Comparison of ENCODE assay signal across 8 cellular contexts in genomic region chr17:48153711-48154642, GRCh38. TPM values are rescaled to one million over a fixed set of nuclear protein-coding genes. Genes with fewer than 3 reads are reported as not detected.
DNase-seq lines count a peak whose midpoint lies in the region; ATAC-seq and TF ChIP-seq lines count a peak whose summit lies in the region.

No MANE protein-coding gene starts in this region.

- H3K4me3 Mint-ChIP-seq in activated naive CD4-positive, alpha-beta T cell treated with anti-CD3 and anti-CD28 coated beads for 36 hours = no peak overlapping the region

- H3K27ac ChIP-seq in VCaP = no peak overlapping the region

- intact Hi-C loops in activated naive CD4-positive, alpha-beta T cell treated with anti-CD3 and anti-CD28 coated beads for 36 hours (cut with micrococcal nuclease) = no loop called here

- no peaks in the 10 kb centered on the region for H3K27me3 Mint-ChIP-seq in activated naive CD4-positive, alpha-beta T cell treated with anti-CD3 and anti-CD28 coated beads for 36 hours (ENCODE audit: low read depth)

- H3K9me3 Mint-ChIP-seq in activated naive CD4-positive, alpha-beta T cell treated with anti-CD3 and anti-CD28 coated beads for 36 hours = no peaks in the 10 kb centered on the region

- CTCF ChIA-PET in activated naive CD4-positive, alpha-beta T cell treated with anti-CD3 and anti-CD28 coated beads for 36 hours (lab: Charles Lee) = interaction anchor here (1.0 kb wide), 2 partner anchors 341 to 439 kb away, joined by 3 read pairs; no protein-coding TSS in a partner anchor

- H3K4me1 Mint-ChIP-seq in activated naive CD4-positive, alpha-beta T cell treated with anti-CD3 and anti-CD28 coated beads for 36 hours (ENCODE audit: low read depth) = no peaks in the 10 kb centered on the region

- ATAC-seq in GM21717 (IDR thresholded peaks at IDR 0.05; ENCODE audit: unreplicated experiment) (no peak), GM18870 (IDR thresholded peaks at IDR 0.05; ENCODE audit: unreplicated experiment) (no peak)

- H3K36me3 Mint-ChIP-seq in activated naive CD4-positive, alpha-beta T cell treated with anti-CD3 and anti-CD28 coated beads for 36 hours (ENCODE audit: low read depth) = peaks cover 1% of the 10 kb centered on the region

- peak; percentile 22 for DNase-seq in activated naive CD4-positive, alpha-beta T cell treated with anti-CD3 and anti-CD28 coated beads for 36 hours
- DNase-seq in activated naive CD4-positive, alpha-beta T cell treated with anti-CD3 and anti-CD28 coated beads, Interleukin-2, amount 50 U/mL, for 16 hours = no peak
- DNase-seq in NCI-H1694 treated with DMSO at 0.1 percent for 48 hours (lab: John Stamatoyannopoulos, UW) = peak; percentile 59
- DNase-seq in kidney glomerular epithelial cell (lab: John Stamatoyannopoulos, UW) = peak; percentile 23
- DNase-seq in T-helper 1 cell = no peak

- TF ChIP-seq CTCF in VCaP (conservative IDR thresholded peaks at IDR 0.05) = peak; percentile 94

- H3K27ac Mint-ChIP-seq in activated naive CD4-positive, alpha-beta T cell treated with anti-CD3 and anti-CD28 coated beads for 36 hours = no peak overlapping the region

RNA-seq across cellular contexts. Expression of gene SNX11, which starts 46.4 kb away (rescaled TPM):
- 10 to 100 TPM; 20.2 to 23.0 TPM for total RNA-seq in activated naive CD4-positive, alpha-beta T cell treated with anti-CD3 and anti-CD28 coated beads for 36 hours

RNA-seq across cellular contexts. Expression of gene CBX1, which starts 52.7 kb away (rescaled TPM):
- 10 to 100 TPM; 61.6 to 63.0 TPM for total RNA-seq in activated naive CD4-positive, alpha-beta T cell treated with anti-CD3 and anti-CD28 coated beads for 36 hours

Comparison
In these comparisons a context has a peak if more than half of its experiments do, and no peak if none do; other contexts are left out.
1. DNase-seq: peak in activated naive CD4-positive, alpha-beta T cell treated with anti-CD3 and anti-CD28 coated beads for 36 hours (single experiment), NCI-H1694 treated with DMSO at 0.1 percent for 48 hours (single experiment) and kidney glomerular epithelial cell (single experiment); none in activated naive CD4-positive, alpha-beta T cell treated with anti-CD3 and anti-CD28 coated beads, Interleukin-2, amount 50 U/mL, for 16 hours (single experiment) and T-helper 1 cell (0 of 5).